Comparison of ENCODE assay signal across 28 cellular contexts in genomic region chr2:158589303-158589702, GRCh38.
DNase-seq lines count a peak whose midpoint lies in the region; ATAC-seq, FAIRE-seq and TF ChIP-seq lines count a peak whose summit lies in the region.
"Had no signal": no experiment of that assay in that cellular context is flagged by ENCODE, and none has a peak within 500 bp of the region (broad histone marks: within the 10 kb centered on the region; RNA-seq: fewer than 3 reads in every experiment).

No MANE protein-coding gene starts in this region.

- H2AFZ ChIP-seq in neuronal stem cell (ENCODE audit: low read length), result no peak overlapping the region

- no peak overlapping the region for H3K18ac ChIP-seq in neuronal stem cell (ENCODE audit: low read length)

- TF ChIP-seq CTCF in heart left ventricle (IDR thresholded peaks at IDR 0.05) (no peak), mesothelial cell of epicardium (IDR thresholded peaks at IDR 0.05; ENCODE audit: unreplicated experiment) (no peak), neural crest cell (conservative IDR thresholded peaks at IDR 0.05) (no peak)

- H3K23ac ChIP-seq in neuronal stem cell (ENCODE audit: low read depth, low read length, poor library complexity), result no peak overlapping the region

- peaks cover 0 to 16% (median 6%) of the 10 kb centered on the region in 12 donors for H3K4me1 ChIP-seq in heart left ventricle
- peaks cover 0 to 2% of the 10 kb centered on the region in 2 donors for H3K4me1 ChIP-seq in neuronal stem cell (ENCODE audit: control insufficient read depth in 2 of 2, insufficient read depth in 1 of 2, low read depth in 1 of 2, low read length in 2 of 2)
- H3K4me1 ChIP-seq: BE2C had no signal

- no peaks in the 10 kb centered on the region for H3K27me3 ChIP-seq in heart left ventricle
- H3K27me3 ChIP-seq in neuronal stem cell (ENCODE audit: control insufficient read depth in 3 of 3, insufficient read depth in 3 of 3, low read depth in 1 of 3, low read length in 3 of 3), result no peaks in the 10 kb centered on the region
- H3K27me3 ChIP-seq: BE2C, BLaER1 had no signal

- H2BK12ac ChIP-seq in neuronal stem cell (ENCODE audit: low read length), result no peak overlapping the region

- DNase-seq in heart left ventricle (no peak), left cardiac atrium (no peak), HTR-8/SVneo (ENCODE audit: insufficient read length, low spot score) (no peak), mesothelial cell of epicardium (ENCODE audit: low spot score in 2 of 2, unreplicated experiment in 2 of 2) (no peak), neural crest cell (ENCODE audit: low read depth, low spot score) (no peak), neuronal stem cell (ENCODE audit: low spot score) (no peak)
- no peak for DNase-seq in effector CD4-positive, alpha-beta T cell
- DNase-seq: 8988T; ACHN; BE2C; C1 segment of cervical spinal cord; CD4-positive, alpha-beta memory T cell; CD4-positive, CD25-positive, alpha-beta regulatory T cell; CD8-positive, alpha-beta memory T cell; COR-L47; DMS 273 treated with DMSO at 0.1 percent for 48 hours; DMS153; DMS53; DMS79; DND-41; EL; GDM1 had no signal

- H3K14ac ChIP-seq in neuronal stem cell (ENCODE audit: low read length), result no peak overlapping the region

- no peak overlapping the region for H3K4ac ChIP-seq in neuronal stem cell (ENCODE audit: low read length)

- peak; percentile 26 for FAIRE-seq in HTR-8/SVneo (lab: Jason Lieb, UNC)
- FAIRE-seq: A204.1, GM12878, GM12892, GM18507 had no signal

- H3K36me3 ChIP-seq in heart left ventricle (peaks cover 0 to under 1% (median 0%) of the 10 kb centered on the region in 9 donors), neuronal stem cell (replicated peaks in 1 of 2; ENCODE audit: control insufficient read depth in 2 of 2, insufficient read depth in 2 of 2, low read length in 2 of 2) (peaks cover 1 to 3% of the 10 kb centered on the region in 2 donors)
- H3K36me3 ChIP-seq: BE2C had no signal

- no peak overlapping the region for H2BK15ac ChIP-seq in neuronal stem cell (ENCODE audit: low read length)

- H3K4me3 ChIP-seq in heart left ventricle, result no peak overlapping the region
- H3K4me3 ChIP-seq in neuronal stem cell (ENCODE audit: low read length in 2 of 2), result no peak overlapping the region
- H3K4me3 ChIP-seq: BLaER1, GM12878 had no signal

- no peak overlapping the region for H3K9ac ChIP-seq in neuronal stem cell (ENCODE audit: low read depth, low read length, poor library complexity)
- H3K9ac ChIP-seq: BLaER1 had no signal

- H3K27ac Mint-ChIP-seq in mesothelial cell of epicardium (peak overlapping the region; percentile 5), neural crest cell (ENCODE audit: unreplicated experiment) (peak overlapping the region; percentile 39)
- H3K27ac Mint-ChIP-seq: CD14-positive monocyte; CD4-positive, alpha-beta memory T cell; CD4-positive, CD25-positive, alpha-beta regulatory T cell; CD8-positive, alpha-beta memory T cell had no signal

- H3K9me3 Mint-ChIP-seq in mesothelial cell of epicardium, result no peaks in the 10 kb centered on the region
- H3K9me3 Mint-ChIP-seq in neural crest cell, result no peaks in the 10 kb centered on the region
- H3K9me3 Mint-ChIP-seq: CD14-positive monocyte; CD4-positive, alpha-beta memory T cell; CD8-positive, alpha-beta memory T cell had no signal

- no peak overlapping the region for H3K4me2 ChIP-seq in neuronal stem cell (ENCODE audit: insufficient read depth, low read length, poor library complexity, severe bottlenecking)
- H3K4me2 ChIP-seq: BLaER1 had no signal

- H3K27ac ChIP-seq in heart left ventricle (no peak overlapping the region), neuronal stem cell (replicated peaks; ENCODE audit: low read length) (no peak overlapping the region)
- H3K27ac ChIP-seq: BLaER1 had no signal

- H3K4me3 Mint-ChIP-seq in mesothelial cell of epicardium, result no peak overlapping the region
- no peak overlapping the region for H3K4me3 Mint-ChIP-seq in neural crest cell
- H3K4me3 Mint-ChIP-seq: CD14-positive monocyte; CD4-positive, alpha-beta memory T cell; CD4-positive, CD25-positive, alpha-beta regulatory T cell; CD8-positive, alpha-beta memory T cell had no signal

- H3K4me1 Mint-ChIP-seq in mesothelial cell of epicardium (peaks cover 18% of the 10 kb centered on the region), neural crest cell (no peaks in the 10 kb centered on the region)
- H3K4me1 Mint-ChIP-seq: CD14-positive monocyte; CD4-positive, alpha-beta memory T cell; CD8-positive, alpha-beta memory T cell had no signal

- H2BK120ac ChIP-seq in neuronal stem cell (ENCODE audit: low read depth, low read length), result no peak overlapping the region

- ATAC-seq in heart left ventricle (peak in 3 of 4 donors; percentile 41 to 78 (median 53)), left cardiac atrium (no peak)
- ATAC-seq: GM12878 had no signal

- no peak for TF ChIP-seq POLR2A in heart left ventricle (IDR thresholded peaks at IDR 0.05)

- no peak overlapping the region for H2BK5ac ChIP-seq in neuronal stem cell (ENCODE audit: low read length)

- no peaks in the 10 kb centered on the region for H3K79me1 ChIP-seq in neuronal stem cell (ENCODE audit: low read depth, low read length)

- H4K8ac ChIP-seq in neuronal stem cell (ENCODE audit: low read depth, low read length), result no peak overlapping the region

- H2AK5ac ChIP-seq in neuronal stem cell (ENCODE audit: low read depth, low read length), result no peak overlapping the region

- WGBS in heart left ventricle, 4 donors, result 62 to 75% (median 64%) methylated on average over 4 of the region's 4 CpGs
- WGBS in neuronal stem cell (ENCODE audit: extremely low coverage in 2 of 2, insufficient read length in 2 of 2, insufficient replicate concordance in 1 of 2), 2 donors, result no CpG with 5 or more reads among the region's 4 CpGs

- intact Hi-C loops in heart left ventricle (cut with DNase I) (no loop called here), left cardiac atrium (cut with DNase I) (no loop called here)

- H3K9me3 ChIP-seq in heart left ventricle, result no peaks in the 10 kb centered on the region
- peaks cover 0 to 2% of the 10 kb centered on the region in 2 donors for H3K9me3 ChIP-seq in neuronal stem cell (replicated peaks in 1 of 2; ENCODE audit: control insufficient read depth in 2 of 2, insufficient read depth in 1 of 2, low read depth in 1 of 2, low read length in 2 of 2)
- H3K9me3 ChIP-seq: BE2C, BLaER1 had no signal

- no peaks in the 10 kb centered on the region for H3K27me3 Mint-ChIP-seq in mesothelial cell of epicardium (ENCODE audit: low read depth)
- H3K27me3 Mint-ChIP-seq in neural crest cell (ENCODE audit: low read depth), result no peaks in the 10 kb centered on the region
- H3K27me3 Mint-ChIP-seq: CD4-positive, alpha-beta memory T cell; CD4-positive, CD25-positive, alpha-beta regulatory T cell; CD8-positive, alpha-beta memory T cell had no signal

- H3K36me3 Mint-ChIP-seq in mesothelial cell of epicardium, result peaks cover 12% of the 10 kb centered on the region
- H3K36me3 Mint-ChIP-seq in neural crest cell (ENCODE audit: low read depth), result peaks cover 2% of the 10 kb centered on the region

- no peak overlapping the region for H4K91ac ChIP-seq in neuronal stem cell (ENCODE audit: low read depth, low read length, poor library complexity)

Comparison
In these comparisons a context has a peak if more than half of its experiments do, and no peak if none do; other contexts are left out.
1. ATAC-seq: peak in heart left ventricle (3 of 4); none in left cardiac atrium (0 of 2).